In genomic region chr17:44363613-44364159, GRCh38 we compare ENCODE assay signal across 8 cellular contexts. TPM values are rescaled to one million over a fixed set of nuclear protein-coding genes. Genes with fewer than 3 reads are reported as not detected.
A peak's percentile ranks its signal among the peaks of the same experiment; 100 is the strongest.
DNase-seq lines count a peak whose midpoint lies in the region; ATAC-seq and TF ChIP-seq lines count a peak whose summit lies in the region.

FAM171A2 (minus strand) TSS chr17:44363853; CDS start chr17:44363714, 139 bp downstream.

- peak; percentile 81 for ATAC-seq in lung (ENCODE audit: insufficient read depth, low FRiP score)
- ATAC-seq in HG02970 (IDR thresholded peaks at IDR 0.05; ENCODE audit: low FRiP score, unreplicated experiment) = no peak

- peak within 1 kb of the TSS; percentile 78 to 91 (median 82) for H3K4me3 Mint-ChIP-seq in CD4-positive, alpha-beta memory T cell
- peak within 1 kb of the TSS; percentile 61 for H3K4me3 Mint-ChIP-seq in activated CD4-positive, alpha-beta memory T cell treated with anti-CD3 and anti-CD28 coated beads for 36 hours

- in situ Hi-C loops in HAP-1 (cut with MboI; ENCODE audit: low sequenced_read_pairs) = no loop called here

- 0 to 1% methylated on average over 35 to 63 of the region's 63 CpGs for WGBS in lung, 2 donors

- peaks cover 3% of the 10 kb centered on the region for H3K27me3 ChIP-seq in CD4-positive, alpha-beta memory T cell (ENCODE audit: insufficient read depth, low read length)
- H3K27me3 ChIP-seq in HAP-1 (ENCODE audit: low read depth) = peaks cover 5% of the 10 kb centered on the region; the same call in 1 of the 2 replicates
- H3K27me3 ChIP-seq in lung (ENCODE audit: control insufficient read depth, insufficient read depth) = no peaks in the 10 kb centered on the region

- H3K4me1 Mint-ChIP-seq in CD4-positive, alpha-beta memory T cell = peaks cover 0 to 8% (median 3%) of the 10 kb centered on the region in 4 donors
- peaks cover 4% of the 10 kb centered on the region for H3K4me1 Mint-ChIP-seq in activated CD4-positive, alpha-beta memory T cell treated with anti-CD3 and anti-CD28 coated beads for 36 hours (ENCODE audit: low read depth)

- peak in 4 of 5 donors; percentile 67 to 70 (median 69) for DNase-seq in CD4-positive, alpha-beta memory T cell
- peak; percentile 70 to 80 for DNase-seq in HAP-1 (ENCODE audit: low spot score in 2 of 2)
- DNase-seq in NCI-H460 (ENCODE audit: extremely low read depth, low read depth) = peak; percentile 46
- DNase-seq in activated CD4-positive, alpha-beta memory T cell treated with anti-CD3 and anti-CD28 coated beads for 36 hours = peak; percentile 74
- DNase-seq in effector CD8-positive, alpha-beta T cell (lab: John Stamatoyannopoulos, UW) = peak; percentile 59
- DNase-seq in lung (ENCODE audit: low spot score) = no peak
- DNase-seq in stimulated activated CD8-positive, alpha-beta memory T cell treated with anti-CD3 and anti-CD28 coated beads, Interleukin-15, amount 100 ng/mL, for 24 hours (ENCODE audit: low read depth) = peak; percentile 44

- no peak within 1 kb of the TSS for H3K27ac ChIP-seq in CD4-positive, alpha-beta memory T cell (ENCODE audit: low read depth, low read length)
- no peak within 1 kb of the TSS for H3K27ac ChIP-seq in lung (ENCODE audit: low read depth in 1 of 2, low read length in 1 of 2)

- no peaks in the 10 kb centered on the region for H3K36me3 Mint-ChIP-seq in CD4-positive, alpha-beta memory T cell
- H3K36me3 Mint-ChIP-seq in activated CD4-positive, alpha-beta memory T cell treated with anti-CD3 and anti-CD28 coated beads for 36 hours = no peaks in the 10 kb centered on the region

- H3K36me3 ChIP-seq in CD4-positive, alpha-beta memory T cell (ENCODE audit: insufficient read depth, low read length) = no peaks in the 10 kb centered on the region
- H3K36me3 ChIP-seq in HAP-1 (replicated peaks) = no peaks in the 10 kb centered on the region
- no peaks in the 10 kb centered on the region for H3K36me3 ChIP-seq in lung (ENCODE audit: control insufficient read depth in 2 of 2, insufficient read depth in 2 of 2, low read length in 2 of 2)

- intact Hi-C loops in CD4-positive, alpha-beta memory T cell (cut with micrococcal nuclease) = no loop called here
- intact Hi-C loops in activated CD4-positive, alpha-beta memory T cell treated with anti-CD3 and anti-CD28 coated beads for 36 hours (cut with micrococcal nuclease) = loop anchor here (2.0 kb wide), 1 partner anchor 159 kb away; no protein-coding TSS in a partner anchor

- peak within 1 kb of the TSS in 1 of 7 donors; percentile 79 for H3K27ac Mint-ChIP-seq in CD4-positive, alpha-beta memory T cell
- no peak within 1 kb of the TSS for H3K27ac Mint-ChIP-seq in activated CD4-positive, alpha-beta memory T cell treated with anti-CD3 and anti-CD28 coated beads for 36 hours

- POLR2A ChIA-PET in CD4-positive, alpha-beta memory T cell (lab: Charles Lee; ENCODE audit: partially characterized antibody) = interaction anchor here (1.4 kb wide), 1 partner anchor 9 kb away, joined by 11 read pairs; no protein-coding TSS in a partner anchor
- POLR2A ChIA-PET in activated CD4-positive, alpha-beta memory T cell treated with anti-CD3 and anti-CD28 coated beads for 36 hours (lab: Charles Lee) = no interaction called here

- no peaks in the 10 kb centered on the region for H3K9me3 Mint-ChIP-seq in CD4-positive, alpha-beta memory T cell
- no peaks in the 10 kb centered on the region for H3K9me3 Mint-ChIP-seq in activated CD4-positive, alpha-beta memory T cell treated with anti-CD3 and anti-CD28 coated beads for 36 hours

- peak; percentile 41 for TF ChIP-seq CTCF in lung (IDR thresholded peaks at IDR 0.05; ENCODE audit: control extremely low read depth, extremely low read depth)

- no peaks in the 10 kb centered on the region for H3K9me3 ChIP-seq in CD4-positive, alpha-beta memory T cell (ENCODE audit: control insufficient read depth in 1 of 2, low read length in 2 of 2)
- H3K9me3 ChIP-seq in HAP-1 (no peaks in the 10 kb centered on the region), lung (ENCODE audit: control insufficient read depth in 2 of 2, insufficient read depth in 1 of 2, low read length in 1 of 2) (no peaks in the 10 kb centered on the region)

- peak within 1 kb of the TSS; percentile 17 to 32 for H3K4me3 ChIP-seq in CD4-positive, alpha-beta memory T cell (ENCODE audit: low read length in 2 of 2)
- peak within 1 kb of the TSS; percentile 64 for H3K4me3 ChIP-seq in HAP-1
- H3K4me3 ChIP-seq in lung = peak within 1 kb of the TSS; percentile 37

- CTCF ChIA-PET in CD4-positive, alpha-beta memory T cell (lab: Charles Lee; ENCODE audit: partially characterized antibody) = interaction anchor here (0.7 to 2.8 kb wide), 7 partner anchors 11 to 154 kb away, joined by 3 to 26 read pairs (median 3); partner anchors contain the start of gene GRN
- CTCF ChIA-PET in activated CD4-positive, alpha-beta memory T cell treated with anti-CD3 and anti-CD28 coated beads for 36 hours (lab: Charles Lee) = interaction anchor here (0.6 to 3.0 kb wide), 31 partner anchors 9 to 231 kb away, joined by 3 to 18 read pairs (median 5); partner anchors contain the start of genes GRN and ITGA2B

- H3K4me1 ChIP-seq in CD4-positive, alpha-beta memory T cell (ENCODE audit: insufficient read depth, low read length) = no peaks in the 10 kb centered on the region
- H3K4me1 ChIP-seq in HAP-1 = peaks cover 6% of the 10 kb centered on the region; the same call in 1 of the 2 replicates
- H3K4me1 ChIP-seq in lung (ENCODE audit: control insufficient read depth in 2 of 2, insufficient read depth in 2 of 2, low read length in 2 of 2) = peaks cover 0 to 3% of the 10 kb centered on the region in 2 donors

- H3K27me3 Mint-ChIP-seq in CD4-positive, alpha-beta memory T cell = peaks cover 12 to 24% of the 10 kb centered on the region in 2 donors
- H3K27me3 Mint-ChIP-seq in activated CD4-positive, alpha-beta memory T cell treated with anti-CD3 and anti-CD28 coated beads for 36 hours = peaks cover 15% of the 10 kb centered on the region

RNA-seq across cellular contexts. Expression of gene FAM171A2, which starts in this region (rescaled TPM):
- total RNA-seq in CD4-positive, alpha-beta memory T cell = under 1 TPM; 0.52 to 0.72 TPM
- polyA plus RNA-seq in CD4-positive, alpha-beta memory T cell = under 1 TPM in 1 of 2 donors, not detected in 1; 0.13 TPM
- total RNA-seq in NCI-H460 (2014; rRNA removed; shearing (Covaris generic)) = 2.8 and 3.0 TPM in 2 replicates
- 4.6 and 6.0 TPM in 2 replicates for polyA plus RNA-seq in NCI-H460 (2014; cell fraction: nucleus; rRNA removed)
- total RNA-seq in activated CD4-positive, alpha-beta memory T cell treated with anti-CD3 and anti-CD28 coated beads for 36 hours = under 1 TPM; 0.19 to 0.21 TPM
- 1 to 10 TPM; 1.1 to 8.0 TPM for total RNA-seq in lung
- under 1 TPM; 0.47 TPM for polyA plus RNA-seq in lung

Comparison
In these comparisons a context has a peak if more than half of its experiments do, and no peak if none do; other contexts are left out.
1. Peak in DNase-seq and H3K4me3 ChIP-seq in CD4-positive, alpha-beta memory T cell; RNA of the gene not detected or under 1 TPM.
2. Peak in DNase-seq in activated CD4-positive, alpha-beta memory T cell treated with anti-CD3 and anti-CD28 coated beads for 36 hours; RNA of the gene not detected or under 1 TPM.